21 cellular contexts compared by ENCODE assay signal in the genomic region with DNA sequence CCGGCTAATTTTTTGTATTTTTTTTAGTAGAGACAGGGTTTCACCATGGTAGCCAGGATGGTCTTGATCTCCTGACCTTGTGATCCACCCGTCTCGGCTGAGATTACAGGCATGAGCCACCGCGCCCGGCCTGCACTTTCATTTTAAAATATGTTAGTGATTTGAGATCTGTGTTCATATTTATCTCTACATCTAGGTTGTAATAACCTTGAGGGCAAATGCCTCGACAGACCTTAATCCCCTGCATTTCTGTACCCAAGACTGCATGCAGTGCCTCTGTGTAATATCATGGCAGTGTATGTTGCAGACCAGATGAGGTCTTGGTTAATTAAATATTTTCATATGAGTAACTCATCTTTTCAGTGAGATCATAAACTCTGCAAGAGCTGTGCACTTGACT.
DNase-seq lines count a peak whose midpoint lies in the region; ATAC-seq, FAIRE-seq and TF ChIP-seq lines count a peak whose summit lies in the region.
"Had no signal": no experiment of that assay in that cellular context is flagged by ENCODE, and none has a peak within 500 bp of the region (broad histone marks: within the 10 kb centered on the region; RNA-seq: fewer than 3 reads in every experiment).

No MANE protein-coding gene starts in this region.

- H3K36me3 ChIP-seq in left ventricle myocardium inferior (no peaks in the 10 kb centered on the region), trophoblast cell (ENCODE audit: control insufficient read depth in 1 of 2, insufficient read depth in 2 of 2, low read length in 2 of 2) (peaks cover 0 to 2% of the 10 kb centered on the region in 2 experiments)

- no peaks in the 10 kb centered on the region for H3K9me3 ChIP-seq in left ventricle myocardium inferior (replicated peaks)
- H3K9me3 ChIP-seq in trophoblast cell (ENCODE audit: insufficient read depth, low read depth, low read length) = peaks cover 2% of the 10 kb centered on the region
- H3K9me3 ChIP-seq: A549, Caco-2 had no signal

- H2BK120ac ChIP-seq in trophoblast cell (ENCODE audit: insufficient read depth, low read length, poor library complexity) = peak overlapping the region; percentile 17

- H3K9ac ChIP-seq in trophoblast cell (ENCODE audit: low read length) = no peak overlapping the region

- peaks cover 47% of the 10 kb centered on the region for H3K4me1 Mint-ChIP-seq in chondrocyte (ENCODE audit: low read depth)

- H3K9me3 Mint-ChIP-seq in chondrocyte (ENCODE audit: low read depth) = no peaks in the 10 kb centered on the region

- no peak overlapping the region for H3K4me2 ChIP-seq in trophoblast cell (ENCODE audit: low read length)
- H3K4me2 ChIP-seq: A549 had no signal

- no peak overlapping the region for H4K12ac ChIP-seq in trophoblast cell (ENCODE audit: low read depth, low read length)

- H4K91ac ChIP-seq in trophoblast cell (ENCODE audit: low read depth, low read length) = peak overlapping the region; percentile 65

- H3K27me3 ChIP-seq in left ventricle myocardium inferior (ENCODE audit: low read depth) = no peaks in the 10 kb centered on the region
- H3K27me3 ChIP-seq in trophoblast cell (ENCODE audit: insufficient read depth, low read length) = no peaks in the 10 kb centered on the region

- FAIRE-seq in frontal cortex (lab: Jason Lieb, UNC) = no peak
- FAIRE-seq: A549, D721Med, GM12891, GM18507 had no signal

- no peak overlapping the region for H2AK5ac ChIP-seq in trophoblast cell (ENCODE audit: low read length)

- H3K4me3 Mint-ChIP-seq in chondrocyte (ENCODE audit: unreplicated experiment) = no peak overlapping the region
- H3K4me3 Mint-ChIP-seq: CD4-positive, alpha-beta T cell had no signal

- no peak overlapping the region for H2AFZ ChIP-seq in trophoblast cell (ENCODE audit: insufficient read depth, low read length, poor library complexity)

- intact Hi-C loops in left ventricle myocardium inferior (cut with micrococcal nuclease) (no loop called here), Right ventricle myocardium superior (cut with DNase I) (no loop called here)

- no peak overlapping the region for H3K18ac ChIP-seq in trophoblast cell (ENCODE audit: low read length)

- peaks cover 27% of the 10 kb centered on the region for H3K79me1 ChIP-seq in trophoblast cell (ENCODE audit: low read length)

- H3K4me3 ChIP-seq in left ventricle myocardium inferior (no peak overlapping the region), trophoblast cell (ENCODE audit: low read depth, low read length) (no peak overlapping the region)
- H3K4me3 ChIP-seq: A549 had no signal

- H2BK12ac ChIP-seq in trophoblast cell (ENCODE audit: low read length) = peak overlapping the region; percentile 77

- H3K79me2 ChIP-seq in trophoblast cell (ENCODE audit: control insufficient read depth, insufficient read depth, low read length, poor library complexity) = no peaks in the 10 kb centered on the region

- H3K4me1 ChIP-seq in left ventricle myocardium inferior (peaks cover 29% of the 10 kb centered on the region), trophoblast cell (ENCODE audit: control insufficient read depth in 1 of 2, insufficient read depth in 2 of 2, low read length in 2 of 2) (peaks cover 6 to 15% of the 10 kb centered on the region in 2 experiments)

- no peak for ATAC-seq in Right ventricle myocardium superior (ENCODE audit: poor library complexity)
- ATAC-seq: A549 had no signal

- H3K4ac ChIP-seq in trophoblast cell (ENCODE audit: low read depth, low read length) = no peak overlapping the region

- peak overlapping the region; percentile 63 for H3K27ac Mint-ChIP-seq in chondrocyte (ENCODE audit: unreplicated experiment)
- H3K27ac Mint-ChIP-seq: CD4-positive, alpha-beta T cell had no signal

- H3K36me3 Mint-ChIP-seq in chondrocyte (ENCODE audit: low read depth) = no peaks in the 10 kb centered on the region

- no peak overlapping the region for H3K14ac ChIP-seq in trophoblast cell (ENCODE audit: low read length)

- H3K27me3 Mint-ChIP-seq in chondrocyte (ENCODE audit: low read depth) = no peaks in the 10 kb centered on the region
- H3K27me3 Mint-ChIP-seq: CD4-positive, alpha-beta T cell had no signal

- H3K23ac ChIP-seq in trophoblast cell (ENCODE audit: low read length) = no peak overlapping the region

- H4K8ac ChIP-seq in trophoblast cell (ENCODE audit: low read depth, low read length) = peak overlapping the region; percentile 54

- H3K27ac ChIP-seq in left ventricle myocardium inferior (replicated peaks) (peak overlapping the region; percentile 75), trophoblast cell (ENCODE audit: low read depth, low read length) (peak overlapping the region; percentile 46)
- H3K27ac ChIP-seq: 22Rv1, A549, C4-2B had no signal

- no peak for DNase-seq in left ventricle myocardium inferior
- DNase-seq in Right ventricle myocardium superior = no peak
- peak; percentile 28 for DNase-seq in RPMI7951 (ENCODE audit: low read depth)
- no peak for DNase-seq in chondrocyte (ENCODE audit: low spot score)
- peak; percentile 70 to 80 for DNase-seq in trophoblast cell
- DNase-seq in EL = no peak
- DNase-seq in NCI-H524 treated with DMSO at 0.1 percent for 48 hours (lab: John Stamatoyannopoulos, UW) = no peak
- DNase-seq in frontal cortex (ENCODE audit: low spot score in 2 of 2) = no peak
- DNase-seq: AML-193; Caco-2; CD4-positive, alpha-beta T cell; DMS153; DMS79; GF-D8; HCEC 1CT had no signal

- H2BK5ac ChIP-seq in trophoblast cell (ENCODE audit: low read depth, low read length, poor library complexity) = peak overlapping the region; percentile 5

- TF ChIP-seq CTCF in left ventricle myocardium inferior (IDR thresholded peaks at IDR 0.05; ENCODE audit: borderline replicate concordance) (no peak), chondrocyte (IDR thresholded peaks at IDR 0.05) (no peak)

- no CpG with 5 or more reads among the region's 7 CpGs for WGBS in trophoblast cell (ENCODE audit: extremely low coverage, insufficient coverage, insufficient read length)

Comparison
In these comparisons a context has a peak if more than half of its experiments do, and no peak if none do; other contexts are left out.
1. DNase-seq: peak in RPMI7951 (single experiment) and trophoblast cell (2 of 2); none in left ventricle myocardium inferior (single experiment), Right ventricle myocardium superior (single experiment), chondrocyte (single experiment), EL (single experiment), NCI-H524 treated with DMSO at 0.1 percent for 48 hours (single experiment) and frontal cortex (0 of 2).